In the genomic region with DNA sequence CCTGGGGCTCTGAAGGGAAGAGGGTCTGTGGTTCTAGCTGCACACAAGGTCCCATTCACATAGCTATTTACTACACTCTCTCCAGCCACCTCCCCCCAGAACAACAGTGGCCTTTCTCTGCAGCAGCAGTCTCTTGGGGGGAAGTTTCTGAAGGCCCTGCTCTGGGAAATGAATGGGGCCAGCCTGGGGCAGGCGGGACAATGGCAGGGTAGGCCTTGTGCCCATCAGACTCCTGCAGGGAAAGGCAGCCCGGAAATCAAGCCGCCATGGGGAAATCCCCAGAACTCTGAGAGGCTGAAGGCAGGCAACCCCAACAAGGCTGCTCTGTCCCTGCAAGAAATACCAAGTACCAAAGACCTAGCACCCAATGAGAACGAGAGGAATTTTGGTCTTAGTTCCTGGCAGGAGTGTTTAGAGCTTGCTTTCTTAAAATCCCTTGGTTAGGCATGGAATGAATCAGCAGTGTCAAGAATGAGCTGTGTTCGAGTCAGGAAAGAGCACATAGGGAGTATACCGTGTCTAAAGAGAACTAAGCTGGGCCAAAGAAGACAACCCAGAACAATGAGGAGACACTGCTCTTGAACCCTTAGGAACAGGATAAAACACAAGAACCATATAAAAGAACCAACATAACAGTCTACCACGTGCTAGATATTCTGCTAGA, we compare ENCODE assay signal across 1 cellular context.
TF ChIP-seq lines count a peak whose summit lies in the region.

No MANE protein-coding gene starts in this region.

TF ChIP-seq in GM23338, 12 proteins besides CTCF, POLR2A, EP300 and RAD21 (continued from another document):
- TF ChIP-seq, protein P1, sequence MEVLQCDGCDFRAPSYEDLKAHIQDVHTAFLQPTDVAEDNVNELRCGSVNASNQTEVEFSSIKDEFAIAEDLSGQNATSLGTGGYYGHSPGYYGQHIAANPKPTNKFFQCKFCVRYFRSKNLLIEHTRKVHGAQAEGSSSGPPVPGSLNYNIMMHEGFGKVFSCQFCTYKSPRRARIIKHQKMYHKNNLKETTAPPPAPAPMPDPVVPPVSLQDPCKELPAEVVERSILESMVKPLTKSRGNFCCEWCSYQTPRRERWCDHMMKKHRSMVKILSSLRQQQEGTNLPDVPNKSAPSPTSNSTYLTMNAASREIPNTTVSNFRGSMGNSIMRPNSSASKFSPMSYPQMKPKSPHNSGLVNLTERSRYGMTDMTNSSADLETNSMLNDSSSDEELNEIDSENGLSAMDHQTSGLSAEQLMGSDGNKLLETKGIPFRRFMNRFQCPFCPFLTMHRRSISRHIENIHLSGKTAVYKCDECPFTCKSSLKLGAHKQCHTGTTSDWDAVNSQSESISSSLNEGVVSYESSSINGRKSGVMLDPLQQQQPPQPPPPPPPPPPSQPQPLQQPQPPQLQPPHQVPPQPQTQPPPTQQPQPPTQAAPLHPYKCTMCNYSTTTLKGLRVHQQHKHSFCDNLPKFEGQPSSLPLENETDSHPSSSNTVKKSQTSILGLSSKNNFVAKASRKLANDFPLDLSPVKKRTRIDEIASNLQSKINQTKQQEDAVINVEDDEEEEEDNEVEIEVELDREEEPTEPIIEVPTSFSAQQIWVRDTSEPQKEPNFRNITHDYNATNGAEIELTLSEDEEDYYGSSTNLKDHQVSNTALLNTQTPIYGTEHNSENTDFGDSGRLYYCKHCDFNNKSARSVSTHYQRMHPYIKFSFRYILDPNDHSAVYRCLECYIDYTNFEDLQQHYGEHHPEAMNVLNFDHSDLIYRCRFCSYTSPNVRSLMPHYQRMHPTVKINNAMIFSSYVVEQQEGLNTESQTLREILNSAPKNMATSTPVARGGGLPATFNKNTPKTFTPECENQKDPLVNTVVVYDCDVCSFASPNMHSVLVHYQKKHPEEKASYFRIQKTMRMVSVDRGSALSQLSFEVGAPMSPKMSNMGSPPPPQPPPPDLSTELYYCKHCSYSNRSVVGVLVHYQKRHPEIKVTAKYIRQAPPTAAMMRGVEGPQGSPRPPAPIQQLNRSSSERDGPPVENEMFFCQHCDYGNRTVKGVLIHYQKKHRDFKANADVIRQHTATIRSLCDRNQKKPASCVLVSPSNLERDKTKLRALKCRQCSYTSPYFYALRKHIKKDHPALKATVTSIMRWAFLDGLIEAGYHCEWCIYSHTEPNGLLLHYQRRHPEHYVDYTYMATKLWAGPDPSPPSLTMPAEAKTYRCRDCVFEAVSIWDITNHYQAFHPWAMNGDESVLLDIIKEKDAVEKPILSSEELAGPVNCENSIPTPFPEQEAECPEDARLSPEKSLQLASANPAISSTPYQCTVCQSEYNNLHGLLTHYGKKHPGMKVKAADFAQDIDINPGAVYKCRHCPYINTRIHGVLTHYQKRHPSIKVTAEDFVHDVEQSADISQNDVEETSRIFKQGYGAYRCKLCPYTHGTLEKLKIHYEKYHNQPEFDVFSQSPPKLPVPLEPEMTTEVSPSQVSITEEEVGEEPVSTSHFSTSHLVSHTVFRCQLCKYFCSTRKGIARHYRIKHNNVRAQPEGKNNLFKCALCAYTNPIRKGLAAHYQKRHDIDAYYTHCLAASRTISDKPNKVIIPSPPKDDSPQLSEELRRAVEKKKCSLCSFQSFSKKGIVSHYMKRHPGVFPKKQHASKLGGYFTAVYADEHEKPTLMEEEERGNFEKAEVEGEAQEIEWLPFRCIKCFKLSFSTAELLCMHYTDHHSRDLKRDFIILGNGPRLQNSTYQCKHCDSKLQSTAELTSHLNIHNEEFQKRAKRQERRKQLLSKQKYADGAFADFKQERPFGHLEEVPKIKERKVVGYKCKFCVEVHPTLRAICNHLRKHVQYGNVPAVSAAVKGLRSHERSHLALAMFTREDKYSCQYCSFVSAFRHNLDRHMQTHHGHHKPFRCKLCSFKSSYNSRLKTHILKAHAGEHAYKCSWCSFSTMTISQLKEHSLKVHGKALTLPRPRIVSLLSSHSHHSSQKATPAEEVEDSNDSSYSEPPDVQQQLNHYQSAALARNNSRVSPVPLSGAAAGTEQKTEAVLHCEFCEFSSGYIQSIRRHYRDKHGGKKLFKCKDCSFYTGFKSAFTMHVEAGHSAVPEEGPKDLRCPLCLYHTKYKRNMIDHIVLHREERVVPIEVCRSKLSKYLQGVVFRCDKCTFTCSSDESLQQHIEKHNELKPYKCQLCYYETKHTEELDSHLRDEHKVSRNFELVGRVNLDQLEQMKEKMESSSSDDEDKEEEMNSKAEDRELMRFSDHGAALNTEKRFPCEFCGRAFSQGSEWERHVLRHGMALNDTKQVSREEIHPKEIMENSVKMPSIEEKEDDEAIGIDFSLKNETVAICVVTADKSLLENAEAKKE (CRISPR knock-in tag; IDR thresholded peaks at IDR 0.05) = no peak
- TF ChIP-seq ZNF114 (CRISPR knock-in tag; IDR thresholded peaks at IDR 0.05) (no peak), EZH2phosphoT487 (IDR thresholded peaks at IDR 0.05; ENCODE audit: unreplicated experiment) (no peak)
- TF ChIP-seq, protein P2, sequence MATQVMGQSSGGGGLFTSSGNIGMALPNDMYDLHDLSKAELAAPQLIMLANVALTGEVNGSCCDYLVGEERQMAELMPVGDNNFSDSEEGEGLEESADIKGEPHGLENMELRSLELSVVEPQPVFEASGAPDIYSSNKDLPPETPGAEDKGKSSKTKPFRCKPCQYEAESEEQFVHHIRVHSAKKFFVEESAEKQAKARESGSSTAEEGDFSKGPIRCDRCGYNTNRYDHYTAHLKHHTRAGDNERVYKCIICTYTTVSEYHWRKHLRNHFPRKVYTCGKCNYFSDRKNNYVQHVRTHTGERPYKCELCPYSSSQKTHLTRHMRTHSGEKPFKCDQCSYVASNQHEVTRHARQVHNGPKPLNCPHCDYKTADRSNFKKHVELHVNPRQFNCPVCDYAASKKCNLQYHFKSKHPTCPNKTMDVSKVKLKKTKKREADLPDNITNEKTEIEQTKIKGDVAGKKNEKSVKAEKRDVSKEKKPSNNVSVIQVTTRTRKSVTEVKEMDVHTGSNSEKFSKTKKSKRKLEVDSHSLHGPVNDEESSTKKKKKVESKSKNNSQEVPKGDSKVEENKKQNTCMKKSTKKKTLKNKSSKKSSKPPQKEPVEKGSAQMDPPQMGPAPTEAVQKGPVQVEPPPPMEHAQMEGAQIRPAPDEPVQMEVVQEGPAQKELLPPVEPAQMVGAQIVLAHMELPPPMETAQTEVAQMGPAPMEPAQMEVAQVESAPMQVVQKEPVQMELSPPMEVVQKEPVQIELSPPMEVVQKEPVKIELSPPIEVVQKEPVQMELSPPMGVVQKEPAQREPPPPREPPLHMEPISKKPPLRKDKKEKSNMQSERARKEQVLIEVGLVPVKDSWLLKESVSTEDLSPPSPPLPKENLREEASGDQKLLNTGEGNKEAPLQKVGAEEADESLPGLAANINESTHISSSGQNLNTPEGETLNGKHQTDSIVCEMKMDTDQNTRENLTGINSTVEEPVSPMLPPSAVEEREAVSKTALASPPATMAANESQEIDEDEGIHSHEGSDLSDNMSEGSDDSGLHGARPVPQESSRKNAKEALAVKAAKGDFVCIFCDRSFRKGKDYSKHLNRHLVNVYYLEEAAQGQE (IDR thresholded peaks at IDR 0.05; ENCODE audit: unreplicated experiment) = no peak
